Comparison of ENCODE assay signal across 24 cellular contexts in the genomic region with DNA sequence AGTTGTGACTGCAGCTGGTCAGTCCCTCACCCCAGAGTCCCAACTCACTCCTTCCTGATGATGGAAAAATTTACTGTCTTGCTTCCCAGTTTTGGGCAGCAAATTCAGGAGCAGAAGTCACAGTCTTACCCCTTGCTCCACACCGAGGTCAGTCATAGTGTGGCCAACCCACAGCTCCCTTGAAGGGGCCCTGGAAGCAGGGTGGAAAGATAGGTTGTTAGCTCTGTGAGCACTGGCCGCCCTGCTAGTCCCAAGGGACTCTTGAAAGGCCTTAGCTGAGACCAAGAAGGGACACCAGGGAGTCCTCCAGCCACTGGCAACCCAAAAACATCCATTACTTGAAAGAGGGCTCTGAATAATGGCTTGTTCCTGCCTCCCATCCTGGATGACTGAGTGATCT. TPM values are rescaled to one million over a fixed set of nuclear protein-coding genes. Genes with fewer than 3 reads are reported as not detected.
DNase-seq lines count a peak whose midpoint lies in the region; ATAC-seq and TF ChIP-seq lines count a peak whose summit lies in the region.
"Had no signal": no experiment of that assay in that cellular context is flagged by ENCODE, and none has a peak within 500 bp of the region (broad histone marks: within the 10 kb centered on the region; RNA-seq: fewer than 3 reads in every experiment).

No MANE protein-coding gene starts in this region.

- H3K27ac Mint-ChIP-seq in chondrocyte (ENCODE audit: unreplicated experiment): no peak overlapping the region
- H3K27ac Mint-ChIP-seq: CD4-positive, alpha-beta T cell; H9; HFFc6 had no signal

- H3K27me3 Mint-ChIP-seq in chondrocyte (ENCODE audit: low read depth): no peaks in the 10 kb centered on the region
- H3K27me3 Mint-ChIP-seq: CD4-positive, alpha-beta T cell had no signal

- H3K4me3 ChIP-seq in MM.1S (ENCODE audit: low read length): no peak overlapping the region
- H3K4me3 ChIP-seq: GM12878, GM23248 had no signal

- H3K27me3 ChIP-seq in MM.1S (replicated peaks; ENCODE audit: insufficient read depth, low read length): no peaks in the 10 kb centered on the region

- no peaks in the 10 kb centered on the region for H3K79me2 ChIP-seq in MM.1S (ENCODE audit: low read length)

- no peak overlapping the region for H3K9ac ChIP-seq in MM.1S (ENCODE audit: low read length)
- H3K9ac ChIP-seq: GM23248 had no signal

- POLR2A ChIA-PET in RWPE1 (lab: Yijun Ruan, JAX; ENCODE audit: low non-redundant PET): no interaction called here

- H3K9me2 ChIP-seq in MM.1S (replicated peaks; ENCODE audit: insufficient read depth, low read length): no peaks in the 10 kb centered on the region

- H3F3A ChIP-seq in MM.1S (ENCODE audit: insufficient read depth, low read length): no peaks in the 10 kb centered on the region

- DNase-seq in RWPE1 (ENCODE audit: low spot score): no peak
- DNase-seq in chondrocyte (ENCODE audit: low spot score): peak; percentile 20
- DNase-seq in posterior vena cava (ENCODE audit: low spot score): peak; percentile 50
- no peak for DNase-seq in substantia nigra (lab: John Stamatoyannopoulos, UW)
- no peak for DNase-seq in MM.1S
- DNase-seq in T-helper 2 cell: no peak
- DNase-seq: Caco-2; CD4-positive, alpha-beta T cell; DMS 273 treated with DMSO at 0.1 percent for 48 hours; DMS79 treated with DMSO at 0.1 percent for 48 hours; GM23248; H9; HFFc6; Kasumi-1; NCI-H1048; NCI-H1417 treated with DMSO at 0.1 percent for 48 hours; NCI-H187 treated with DMSO at 0.1 percent for 48 hours; NCI-H2107; NCI-H446 treated with DMSO at 0.1 percent for 48 hours; NCI-H526 treated with DMSO at 0.1 percent for 48 hours; OCI-M1; SHP77 treated with DMSO at 0.1 percent for 48 hours had no signal

- no peak for ATAC-seq in HG03039 (IDR thresholded peaks at IDR 0.05; ENCODE audit: unreplicated experiment)
- ATAC-seq: GM12878 had no signal

- H3K9me3 ChIP-seq in MM.1S (replicated peaks; ENCODE audit: insufficient read depth, low read length): no peaks in the 10 kb centered on the region
- H3K9me3 ChIP-seq: Caco-2 had no signal

- H2AFZ ChIP-seq in MM.1S (ENCODE audit: low read length): no peak overlapping the region
- H2AFZ ChIP-seq: GM23248 had no signal

- H3K27ac ChIP-seq in RWPE1 (0 out of 2 replicates have a peak overlapping the region, but pooled peaks have one; percentile 0), substantia nigra (ENCODE audit: low read depth, low read length, poor library complexity, severe bottlenecking) (peak overlapping the region; percentile 30), MM.1S (ENCODE audit: low read length) (no peak overlapping the region)
- H3K27ac ChIP-seq: GM23248 had no signal

- H3K9me3 Mint-ChIP-seq in chondrocyte (ENCODE audit: low read depth): no peaks in the 10 kb centered on the region
- H3K9me3 Mint-ChIP-seq: CD4-positive, alpha-beta T cell; H9; HFFc6 had no signal

- no peak overlapping the region for H3K4me2 ChIP-seq in MM.1S (ENCODE audit: low read depth, low read length)

- H3K4me1 ChIP-seq in MM.1S (ENCODE audit: low read length): 0 out of 2 replicates have a peak, but pooled peaks cover 4% of the 10 kb centered on the region

- CTCF ChIA-PET in RWPE1 (lab: Yijun Ruan, JAX): no interaction called here

- intact Hi-C loops in posterior vena cava (cut with DNase I): no loop called here

- no peak overlapping the region for H3K4me3 Mint-ChIP-seq in chondrocyte (ENCODE audit: unreplicated experiment)
- H3K4me3 Mint-ChIP-seq: CD4-positive, alpha-beta T cell; H9; HFFc6 had no signal

- H3K36me3 Mint-ChIP-seq in chondrocyte (ENCODE audit: low read depth): peaks cover 36% of the 10 kb centered on the region

- no peaks in the 10 kb centered on the region for H4K20me1 ChIP-seq in MM.1S (ENCODE audit: insufficient read depth, low read length)

- H3K36me3 ChIP-seq in MM.1S (replicated peaks; ENCODE audit: insufficient read depth, low read length): no peaks in the 10 kb centered on the region

- TF ChIP-seq CTCF in RWPE1 (conservative IDR thresholded peaks at IDR 0.05; ENCODE audit: low read depth) (no peak), chondrocyte (IDR thresholded peaks at IDR 0.05) (no peak), MM.1S (IDR thresholded peaks at IDR 0.05; ENCODE audit: low read length) (no peak)

- H3K4me1 Mint-ChIP-seq in chondrocyte (ENCODE audit: low read depth): no peaks in the 10 kb centered on the region

RNA-seq across cellular contexts. Expression of a gene that starts 40.0 kb away (rescaled TPM):
- 260 to 291 TPM (median 290 TPM) in 3 replicates for total RNA-seq in chondrocyte
- total RNA-seq in posterior vena cava: 1,000 to 10,000 TPM in 1 of 2 donors, 100 to 1,000 TPM in 1; 590 to 1,544 TPM

Comparison
In these comparisons a context has a peak if more than half of its experiments do, and no peak if none do; other contexts are left out.
1. DNase-seq: peak in chondrocyte (single experiment) and posterior vena cava (single experiment); none in RWPE1 (single experiment), substantia nigra (0 of 49), MM.1S (single experiment) and T-helper 2 cell (0 of 5).